Comparison of ENCODE assay signal across 9 cellular contexts in the genomic region with DNA sequence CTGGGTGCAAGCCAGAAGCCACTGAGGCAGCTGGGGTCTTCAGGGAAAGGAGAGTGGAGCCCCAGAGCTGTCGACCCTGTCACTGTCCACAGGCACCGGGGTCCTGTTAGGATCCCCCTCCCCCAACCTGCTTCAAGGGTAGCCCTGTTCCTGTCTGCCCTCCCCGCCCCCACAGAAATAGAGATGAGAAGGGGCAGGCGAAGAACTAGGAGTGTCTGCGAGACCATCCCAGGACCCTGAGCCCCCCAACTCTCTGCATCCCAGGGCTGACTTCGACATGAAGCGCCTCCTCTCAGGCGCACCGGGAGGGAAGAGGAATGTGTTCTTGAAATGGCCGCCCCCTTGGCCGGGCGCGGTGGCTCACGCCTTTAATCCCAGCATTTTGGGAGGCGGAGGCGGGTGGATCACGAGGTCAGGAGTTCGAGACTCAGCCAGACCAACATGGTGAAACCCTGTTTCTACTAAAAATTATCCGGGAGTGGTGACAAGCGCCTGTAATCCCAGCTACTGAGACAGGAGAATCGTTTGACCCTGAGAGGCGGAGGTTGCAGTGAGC. TPM values are rescaled to one million over a fixed set of nuclear protein-coding genes. Genes with fewer than 3 reads are reported as not detected.
DNase-seq lines count a peak whose midpoint lies in the region; ATAC-seq and TF ChIP-seq lines count a peak whose summit lies in the region.
"Had no signal": no experiment of that assay in that cellular context is flagged by ENCODE, and none has a peak within 500 bp of the region (broad histone marks: within the 10 kb centered on the region; RNA-seq: fewer than 3 reads in every experiment).

No MANE protein-coding gene starts in this region.

- H3K27me3 Mint-ChIP-seq in activated naive CD4-positive, alpha-beta T cell treated with anti-CD3 and anti-CD28 coated beads for 36 hours (ENCODE audit: low read depth) = no peaks in the 10 kb centered on the region

- no peaks in the 10 kb centered on the region for H4K20me1 ChIP-seq in Loucy (ENCODE audit: insufficient read depth, low read length, poor library complexity, severe bottlenecking)

- H3K36me3 ChIP-seq in Loucy (ENCODE audit: insufficient read depth, low read length) (no peaks in the 10 kb centered on the region), lower lobe of right lung (no peaks in the 10 kb centered on the region), upper lobe of right lung (no peaks in the 10 kb centered on the region)

- no peaks in the 10 kb centered on the region for H3K9me2 ChIP-seq in Loucy (replicated peaks; ENCODE audit: low read depth, low read length)

- peaks cover 22% of the 10 kb centered on the region; the same call in 1 of the 2 replicates for H3K79me2 ChIP-seq in Loucy (ENCODE audit: insufficient read depth, low read length)

- ATAC-seq in lower lobe of right lung (peak; percentile 30 to 49), upper lobe of right lung (peak; percentile 35)

- peaks cover 11% of the 10 kb centered on the region for H3K4me1 Mint-ChIP-seq in activated naive CD4-positive, alpha-beta T cell treated with anti-CD3 and anti-CD28 coated beads for 36 hours (ENCODE audit: low read depth)

- no peaks in the 10 kb centered on the region for H3K36me3 Mint-ChIP-seq in activated naive CD4-positive, alpha-beta T cell treated with anti-CD3 and anti-CD28 coated beads for 36 hours (ENCODE audit: low read depth)

- peaks cover 23% of the 10 kb centered on the region for H3K4me1 ChIP-seq in Loucy (ENCODE audit: insufficient read depth, low read length, poor library complexity, severe bottlenecking)
- peaks cover 14% of the 10 kb centered on the region for H3K4me1 ChIP-seq in lower lobe of right lung
- peaks cover 8% of the 10 kb centered on the region for H3K4me1 ChIP-seq in upper lobe of right lung

- CTCF ChIA-PET in activated naive CD4-positive, alpha-beta T cell treated with anti-CD3 and anti-CD28 coated beads for 36 hours (lab: Charles Lee) = no interaction called here

- H2AFZ ChIP-seq in Loucy (ENCODE audit: low read length) = peak overlapping the region; percentile 89

- TF ChIP-seq CTCF in Loucy (conservative IDR thresholded peaks at IDR 0.05; ENCODE audit: low read length) (no peak), choroid plexus epithelial cell (conservative IDR thresholded peaks at IDR 0.05; ENCODE audit: low read depth, low read length) (no peak), lower lobe of right lung (IDR thresholded peaks at IDR 0.05) (no peak), upper lobe of right lung (IDR thresholded peaks at IDR 0.05) (no peak)

- H3K4me3 ChIP-seq in Loucy (ENCODE audit: low read length, poor library complexity, severe bottlenecking) = peak overlapping the region; percentile 93
- H3K4me3 ChIP-seq in choroid plexus epithelial cell (ENCODE audit: low read depth, low read length) = peak overlapping the region; percentile 80
- H3K4me3 ChIP-seq in lower lobe of right lung = peak overlapping the region; percentile 70
- H3K4me3 ChIP-seq in upper lobe of right lung = peak overlapping the region; percentile 75

- peak overlapping the region; percentile 73 for H3K4me3 Mint-ChIP-seq in activated naive CD4-positive, alpha-beta T cell treated with anti-CD3 and anti-CD28 coated beads for 36 hours

- H3K27me3 ChIP-seq in Loucy (ENCODE audit: insufficient read depth, low read length, poor library complexity, severe bottlenecking) (no peaks in the 10 kb centered on the region), lower lobe of right lung (ENCODE audit: low read depth) (no peaks in the 10 kb centered on the region), upper lobe of right lung (no peaks in the 10 kb centered on the region)

- intact Hi-C loops in activated naive CD4-positive, alpha-beta T cell treated with anti-CD3 and anti-CD28 coated beads for 36 hours (cut with micrococcal nuclease) = loop anchor here (2.0 kb wide), 1 partner anchor 35 kb away; no protein-coding TSS in a partner anchor
- intact Hi-C loops in lower lobe of right lung (cut with DNase I) = no loop called here
- intact Hi-C loops in upper lobe of right lung (cut with DNase I) = no loop called here

- no peaks in the 10 kb centered on the region for H3K9me3 Mint-ChIP-seq in activated naive CD4-positive, alpha-beta T cell treated with anti-CD3 and anti-CD28 coated beads for 36 hours

- no peak for DNase-seq in activated naive CD4-positive, alpha-beta T cell treated with anti-CD3 and anti-CD28 coated beads for 36 hours
- DNase-seq in activated naive CD4-positive, alpha-beta T cell treated with anti-CD3 and anti-CD28 coated beads, Interleukin-2, amount 50 U/mL, for 16 hours = no peak
- no peak for DNase-seq in choroid plexus epithelial cell (ENCODE audit: low read depth)
- no peak for DNase-seq in lower lobe of right lung
- no peak for DNase-seq in upper lobe of right lung
- DNase-seq in NCI-H446 (lab: John Stamatoyannopoulos, UW) = no peak
- no peak for DNase-seq in stimulated activated naive CD4-positive, alpha-beta T cell (lab: John Stamatoyannopoulos, UW)

- peak overlapping the region; percentile 95 for H3K9ac ChIP-seq in Loucy (ENCODE audit: low read depth, low read length, poor library complexity, severe bottlenecking)

- no peak overlapping the region for H3K27ac Mint-ChIP-seq in activated naive CD4-positive, alpha-beta T cell treated with anti-CD3 and anti-CD28 coated beads for 36 hours

- H3K4me2 ChIP-seq in Loucy (ENCODE audit: low read depth, low read length, poor library complexity, severe bottlenecking) = peak overlapping the region; percentile 99

- H3K9me3 ChIP-seq in Loucy (ENCODE audit: insufficient read depth, low read depth, low read length) = no peaks in the 10 kb centered on the region
- no peaks in the 10 kb centered on the region for H3K9me3 ChIP-seq in lower lobe of right lung
- no peaks in the 10 kb centered on the region for H3K9me3 ChIP-seq in upper lobe of right lung

- peak overlapping the region; percentile 93 for H3K27ac ChIP-seq in lower lobe of right lung
- peak overlapping the region; percentile 94 for H3K27ac ChIP-seq in upper lobe of right lung

- H3F3A ChIP-seq in Loucy (ENCODE audit: low read depth) = peaks cover 3% of the 10 kb centered on the region; the same call in 1 of the 2 replicates

RNA-seq across cellular contexts. Expression of a gene that starts 0.6 kb away (rescaled TPM):
- total RNA-seq in activated naive CD4-positive, alpha-beta T cell treated with anti-CD3 and anti-CD28 coated beads for 36 hours = under 1 TPM; 0.79 to 0.93 TPM
- total RNA-seq in lower lobe of right lung (5.7 TPM), upper lobe of right lung (6.1 TPM)

RNA-seq across cellular contexts. Expression of a gene that starts 2.7 kb away (rescaled TPM):
- total RNA-seq in activated naive CD4-positive, alpha-beta T cell treated with anti-CD3 and anti-CD28 coated beads for 36 hours = not detected
- total RNA-seq in lower lobe of right lung (not detected), upper lobe of right lung (not detected)
- total RNA-seq: glomerular endothelial cell had no signal

RNA-seq across cellular contexts. Expression of a gene that starts 11.3 kb away (rescaled TPM):
- 1 to 10 TPM; 1.1 to 1.4 TPM for total RNA-seq in activated naive CD4-positive, alpha-beta T cell treated with anti-CD3 and anti-CD28 coated beads for 36 hours
- total RNA-seq in lower lobe of right lung = 5.9 TPM
- not detected for total RNA-seq in upper lobe of right lung

RNA-seq across cellular contexts. Expression of a gene that starts 16.3 kb away (rescaled TPM):
- 100 to 1,000 TPM; 190 to 191 TPM for total RNA-seq in activated naive CD4-positive, alpha-beta T cell treated with anti-CD3 and anti-CD28 coated beads for 36 hours
- total RNA-seq in lower lobe of right lung (114 TPM), upper lobe of right lung (102 TPM)

RNA-seq across cellular contexts. Expression of a gene that starts 21.1 kb away (rescaled TPM):
- total RNA-seq in activated naive CD4-positive, alpha-beta T cell treated with anti-CD3 and anti-CD28 coated beads for 36 hours = under 1 TPM; 0.43 to 0.47 TPM
- total RNA-seq in lower lobe of right lung = 1.9 TPM
- 1.9 TPM for total RNA-seq in upper lobe of right lung
